ENCODE assay signal across 8 cellular contexts in genomic region chr22:29799217-29799680, GRCh38. TPM values are rescaled to one million over a fixed set of nuclear protein-coding genes. Genes with fewer than 3 reads are reported as not detected.
DNase-seq lines count a peak whose midpoint lies in the region; ATAC-seq and TF ChIP-seq lines count a peak whose summit lies in the region.

No MANE protein-coding gene starts in this region.

- H3K79me2 ChIP-seq in neural progenitor cell (ENCODE audit: low read depth), result no peaks in the 10 kb centered on the region

- H3K36me3 Mint-ChIP-seq in type B pancreatic cell (peaks cover 23% of the 10 kb centered on the region), neural progenitor cell (peaks cover 12% of the 10 kb centered on the region)

- H3K27me3 Mint-ChIP-seq in type B pancreatic cell, result no peaks in the 10 kb centered on the region
- H3K27me3 Mint-ChIP-seq in neural progenitor cell (ENCODE audit: insufficient read depth, low read depth), result peaks cover 3% of the 10 kb centered on the region

- in situ Hi-C loops in T47D (cut with HindIII; ENCODE audit: low pct_unique_long_range_greater_than_20kb, low sequenced_read_pairs), result no loop called here
- in situ Hi-C loops in HAP-1 (cut with MboI; ENCODE audit: low sequenced_read_pairs), result no loop called here

- no peak overlapping the region for H3K27ac ChIP-seq in neural progenitor cell

- H3K4me3 Mint-ChIP-seq in type B pancreatic cell, result no peak overlapping the region
- H3K4me3 Mint-ChIP-seq in neural progenitor cell, result no peak overlapping the region

- no peak overlapping the region for H3K4me2 ChIP-seq in neural progenitor cell

- H3K36me3 ChIP-seq in BE2C, result peaks cover 53% of the 10 kb centered on the region
- H3K36me3 ChIP-seq in neural progenitor cell, result no peaks in the 10 kb centered on the region
- peaks cover 60% of the 10 kb centered on the region for H3K36me3 ChIP-seq in HAP-1 (replicated peaks)

- H3K27me3 ChIP-seq in BE2C (no peaks in the 10 kb centered on the region), neural progenitor cell (no peaks in the 10 kb centered on the region), HAP-1 (ENCODE audit: low read depth) (no peaks in the 10 kb centered on the region)

- 0 out of 2 replicates have a peak, but pooled peaks have one; percentile 3 for TF ChIP-seq CTCF in BE2C (IDR thresholded peaks at IDR 0.05; ENCODE audit: low read depth, low read length)
- no peak for TF ChIP-seq CTCF in type B pancreatic cell (conservative IDR thresholded peaks at IDR 0.05)
- TF ChIP-seq CTCF in neural progenitor cell (IDR thresholded peaks at IDR 0.05), result no peak

- DNase-seq in BE2C (peak; percentile 78), M059J (ENCODE audit: low read depth) (peak; percentile 96), T47D (ENCODE audit: low read depth in 1 of 2, low spot score in 1 of 2) (peak; percentile 60 to 98), left lobe of liver (ENCODE audit: low spot score) (peak; percentile 95), type B pancreatic cell (ENCODE audit: extremely low spot score, unreplicated experiment) (no peak), neural progenitor cell (ENCODE audit: low spot score) (no peak), HAP-1 (ENCODE audit: low spot score in 2 of 2) (no peak)
- DNase-seq in activated CD8-positive, alpha-beta memory T cell treated with anti-CD3 and anti-CD28 coated beads for 24 hours, result no peak

- H3K9me3 Mint-ChIP-seq in type B pancreatic cell (no peaks in the 10 kb centered on the region), neural progenitor cell (no peaks in the 10 kb centered on the region)

- H3K9me3 ChIP-seq in BE2C, result no peaks in the 10 kb centered on the region
- H3K9me3 ChIP-seq in neural progenitor cell (ENCODE audit: low read depth), result no peaks in the 10 kb centered on the region
- no peaks in the 10 kb centered on the region for H3K9me3 ChIP-seq in HAP-1

- peak; percentile 85 for ATAC-seq in left lobe of liver

- H3K4me1 Mint-ChIP-seq in type B pancreatic cell (ENCODE audit: unreplicated experiment) (peaks cover 13% of the 10 kb centered on the region), neural progenitor cell (peaks cover 2% of the 10 kb centered on the region)

- H3F3A ChIP-seq in neural progenitor cell (ENCODE audit: low read depth), result peaks cover 5% of the 10 kb centered on the region

- H3K9ac ChIP-seq in neural progenitor cell, result no peak overlapping the region

- no peaks in the 10 kb centered on the region for H4K20me1 ChIP-seq in neural progenitor cell (ENCODE audit: low read depth)

- H3K4me1 ChIP-seq in BE2C (peaks cover 16% of the 10 kb centered on the region), neural progenitor cell (peaks cover 6% of the 10 kb centered on the region), HAP-1 (no peaks in the 10 kb centered on the region)

- no peak overlapping the region for H2AFZ ChIP-seq in neural progenitor cell (replicated peaks)

- H3K27ac Mint-ChIP-seq in type B pancreatic cell (peak overlapping the region; percentile 69), neural progenitor cell (no peak overlapping the region)

- H3K4me3 ChIP-seq in BE2C (ENCODE audit: low read depth, low read length) (no peak overlapping the region), neural progenitor cell (no peak overlapping the region), HAP-1 (no peak overlapping the region)

RNA-seq across cellular contexts. Expression of gene UQCR10, which starts 32.1 kb away (rescaled TPM):
- polyA plus RNA-seq in BE2C (2012; ENCODE audit: insufficient read depth, insufficient read length, low read depth), result 801 TPM
- 126 and 140 TPM in 2 replicates for total RNA-seq in M059J (2014; rRNA removed; shearing (Covaris generic))
- total RNA-seq in left lobe of liver, result 65.5 TPM
- 137 and 155 TPM in 2 replicates for total RNA-seq in type B pancreatic cell (ENCODE audit: low replicate concordance)
- 48.7 and 57.5 TPM in 2 replicates for total RNA-seq in neural progenitor cell (ENCODE audit: low replicate concordance)

RNA-seq across cellular contexts. Expression of gene ZMAT5, which starts 32.4 kb away (rescaled TPM):
- 49.6 TPM for polyA plus RNA-seq in BE2C (2012; ENCODE audit: insufficient read depth, insufficient read length, low read depth)
- total RNA-seq in M059J (2014; rRNA removed; shearing (Covaris generic)), result 19.4 and 27.5 TPM in 2 replicates
- 11.1 TPM for total RNA-seq in left lobe of liver
- 19.0 and 19.2 TPM in 2 replicates for total RNA-seq in type B pancreatic cell (ENCODE audit: low replicate concordance)
- 20.8 and 26.7 TPM in 2 replicates for total RNA-seq in neural progenitor cell (ENCODE audit: low replicate concordance)

RNA-seq across cellular contexts. Expression of gene ASCC2, which starts 38.8 kb away (rescaled TPM):
- 148 TPM for polyA plus RNA-seq in BE2C (2012; ENCODE audit: insufficient read depth, insufficient read length, low read depth)
- 14.8 and 28.7 TPM in 2 replicates for total RNA-seq in M059J (2014; rRNA removed; shearing (Covaris generic))
- total RNA-seq in left lobe of liver, result 46.9 TPM
- total RNA-seq in type B pancreatic cell (ENCODE audit: low replicate concordance), result 47.6 and 58.4 TPM in 2 replicates
- total RNA-seq in neural progenitor cell (ENCODE audit: low replicate concordance), result 16.1 and 17.3 TPM in 2 replicates

Comparison
In these comparisons a context has a peak if more than half of its experiments do, and no peak if none do; other contexts are left out.
1. DNase-seq: peak in BE2C (single experiment), M059J (single experiment), T47D (2 of 2) and left lobe of liver (single experiment); none in type B pancreatic cell (single experiment), activated CD8-positive, alpha-beta memory T cell treated with anti-CD3 and anti-CD28 coated beads for 24 hours (single experiment), neural progenitor cell (single experiment) and HAP-1 (0 of 2).